ENCODE assay signal across 8 cellular contexts in the genomic region with DNA sequence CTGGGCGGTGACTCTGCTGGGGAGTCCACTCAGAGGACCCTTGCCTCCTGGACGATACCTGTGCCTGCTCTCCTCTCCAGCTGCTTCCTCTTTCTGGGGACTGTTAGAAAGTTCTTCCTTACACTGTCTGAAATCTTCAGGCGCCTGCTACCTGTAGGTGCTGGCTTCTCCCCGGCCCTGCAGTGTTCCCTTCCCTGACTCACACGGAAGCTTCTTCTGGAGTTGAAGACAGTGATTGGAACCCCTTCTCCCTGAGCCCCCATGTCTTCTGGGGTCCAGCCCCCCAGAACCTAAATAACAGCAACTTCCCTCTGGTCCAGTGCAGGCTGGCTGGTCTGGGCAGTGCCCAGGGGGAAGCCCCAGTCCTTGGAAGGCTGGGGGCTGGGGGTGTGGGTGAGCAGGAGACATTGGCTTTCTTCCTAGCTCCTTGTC. TPM values are rescaled to one million over a fixed set of nuclear protein-coding genes. Genes with fewer than 3 reads are reported as not detected.
A peak's percentile ranks its signal among the peaks of the same experiment; 100 is the strongest.
DNase-seq lines count a peak whose midpoint lies in the region; ATAC-seq and TF ChIP-seq lines count a peak whose summit lies in the region.

No MANE protein-coding gene starts in this region.

- TF ChIP-seq CTCF in body of pancreas (IDR thresholded peaks at IDR 0.05) = no peak
- no peak for TF ChIP-seq CTCF in left lung (IDR thresholded peaks at IDR 0.05)

- WGBS in body of pancreas, 2 donors = 2 to 5% methylated on average over 5 of the region's 5 CpGs
- under 1% methylated on average over 5 of the region's 5 CpGs for WGBS in thymus

- H3K27ac ChIP-seq in body of pancreas (peak overlapping the region; percentile 64 to 66 (median 64)), left lung (peak overlapping the region; percentile 85 to 86), thymus (ENCODE audit: low read depth) (peak overlapping the region; percentile 46)

- no peaks in the 10 kb centered on the region for H3K27me3 ChIP-seq in body of pancreas
- H3K27me3 ChIP-seq in left lung = no peaks in the 10 kb centered on the region
- H3K27me3 ChIP-seq in thymus (ENCODE audit: control insufficient read depth, insufficient read depth) = no peaks in the 10 kb centered on the region

- ATAC-seq in body of pancreas (peak; percentile 36), left lung (peak; percentile 41)

- H3K4me3 ChIP-seq in body of pancreas (peak overlapping the region; percentile 32 to 33), left lung (peak overlapping the region; percentile 79 to 87), thymus (ENCODE audit: low read length) (peak overlapping the region; percentile 55)

- peak overlapping the region; percentile 48 for H3K27ac Mint-ChIP-seq in activated CD4-positive, alpha-beta T cell treated with anti-CD3 and anti-CD28 coated beads, Interleukin-2, amount 10 ng/mL, durations not matched to agents 7 days and 5 days

- no peak for TF ChIP-seq POLR2A in body of pancreas (IDR thresholded peaks at IDR 0.05)

- no peak for DNase-seq in activated CD4-positive, alpha-beta T cell treated with anti-CD3 and anti-CD28 coated beads, Interleukin-2, amount 10 ng/mL, durations not matched to agents 7 days and 5 days
- no peak for DNase-seq in activated CD4-positive, alpha-beta T cell treated with anti-CD3 and anti-CD28 coated beads, Interleukin-2, amount 50 U/mL, for 48 hours
- peak; percentile 51 for DNase-seq in KBM-7
- peak in 1 of 4 donors; percentile 26 for DNase-seq in body of pancreas
- no peak for DNase-seq in left lung
- no peak for DNase-seq in NCI-H2196 (lab: John Stamatoyannopoulos, UW; ENCODE audit: unreplicated experiment)
- no peak for DNase-seq in NCI-H1930 (lab: John Stamatoyannopoulos, UW)

- no peaks in the 10 kb centered on the region for H3K36me3 ChIP-seq in body of pancreas (replicated peaks in 1 of 2; ENCODE audit: insufficient read depth in 1 of 2, low read depth in 2 of 2)
- no peaks in the 10 kb centered on the region for H3K36me3 ChIP-seq in left lung
- no peaks in the 10 kb centered on the region for H3K36me3 ChIP-seq in thymus (ENCODE audit: control insufficient read depth, insufficient read depth)

- intact Hi-C loops in body of pancreas (cut with DNase I) (loop anchor here (10.0 kb wide), 1 partner anchor 54 kb away; no protein-coding TSS in a partner anchor), left lung (cut with DNase I) (no loop called here)

- peaks cover 20% of the 10 kb centered on the region for H3K4me1 Mint-ChIP-seq in activated CD4-positive, alpha-beta T cell treated with anti-CD3 and anti-CD28 coated beads, Interleukin-2, amount 10 ng/mL, durations not matched to agents 7 days and 5 days

- in situ Hi-C loops in KBM-7 (cut with MboI; ENCODE audit: low pct_unique_long_range_greater_than_20kb, low sequenced_read_pairs) = loop anchor here (10.0 kb wide), 1 partner anchor 54 kb away; no protein-coding TSS in a partner anchor

- peaks cover 22% of the 10 kb centered on the region for H3K27me3 Mint-ChIP-seq in activated CD4-positive, alpha-beta T cell treated with anti-CD3 and anti-CD28 coated beads, Interleukin-2, amount 10 ng/mL, durations not matched to agents 7 days and 5 days

- CTCF ChIA-PET in activated CD4-positive, alpha-beta T cell treated with anti-CD3 and anti-CD28 coated beads, Interleukin-2, amount 10 ng/mL, durations not matched to agents 7 days and 5 days (lab: Charles Lee) = interaction anchor here (1.1 to 3.2 kb wide), 4 partner anchors 10 to 51 kb away, joined by 3 to 20 read pairs (median 8); no protein-coding TSS in a partner anchor

- no peaks in the 10 kb centered on the region for H3K9me3 Mint-ChIP-seq in activated CD4-positive, alpha-beta T cell treated with anti-CD3 and anti-CD28 coated beads, Interleukin-2, amount 10 ng/mL, durations not matched to agents 7 days and 5 days

- H3K9me3 ChIP-seq in body of pancreas = no peaks in the 10 kb centered on the region
- no peaks in the 10 kb centered on the region for H3K9me3 ChIP-seq in left lung
- H3K9me3 ChIP-seq in thymus (ENCODE audit: control insufficient read depth) = no peaks in the 10 kb centered on the region

- H3K36me3 Mint-ChIP-seq in activated CD4-positive, alpha-beta T cell treated with anti-CD3 and anti-CD28 coated beads, Interleukin-2, amount 10 ng/mL, durations not matched to agents 7 days and 5 days (ENCODE audit: low read depth) = no peaks in the 10 kb centered on the region

- peak overlapping the region; percentile 67 for H3K4me3 Mint-ChIP-seq in activated CD4-positive, alpha-beta T cell treated with anti-CD3 and anti-CD28 coated beads, Interleukin-2, amount 10 ng/mL, durations not matched to agents 7 days and 5 days

- POLR2A ChIA-PET in activated CD4-positive, alpha-beta T cell treated with anti-CD3 and anti-CD28 coated beads, Interleukin-2, amount 10 ng/mL, durations not matched to agents 7 days and 5 days (lab: Charles Lee) = no interaction called here

- H3K4me1 ChIP-seq in body of pancreas (peaks cover 26% of the 10 kb centered on the region), left lung (peaks cover 24 to 66% of the 10 kb centered on the region in 2 donors), thymus (ENCODE audit: control insufficient read depth, insufficient read depth, low read length) (peaks cover 2% of the 10 kb centered on the region)

RNA-seq across cellular contexts. Expression of a gene that starts 0.7 kb away (rescaled TPM):
- total RNA-seq in activated CD4-positive, alpha-beta T cell treated with anti-CD3 and anti-CD28 coated beads, Interleukin-2, amount 10 ng/mL, durations not matched to agents 7 days and 5 days = 1 to 10 TPM; 2.9 to 3.4 TPM
- total RNA-seq in body of pancreas (100 to 1,000 TPM; 328 to 753 TPM), left lung (100 to 1,000 TPM; 395 to 485 TPM)
- 248 TPM for polyA plus RNA-seq in thymus

Comparison
In these comparisons a context has a peak if more than half of its experiments do, and no peak if none do; other contexts are left out.
1. H3K4me3 ChIP-seq: peak in every context shown above with its lines; median percentile 83 in left lung; 55 in thymus; 32 in body of pancreas.
2. RNA of a gene that starts 0.7 kb away (total RNA-seq): 328 to 753 TPM in body of pancreas and 395 to 485 TPM in left lung; 2.9 to 3.4 TPM in activated CD4-positive, alpha-beta T cell treated with anti-CD3 and anti-CD28 coated beads, Interleukin-2, amount 10 ng/mL, durations not matched to agents 7 days and 5 days; every median in the first group is over 10 times any median in the second.
3. Peak in every context shown above with its lines, with median percentiles within 50 percentile points of each other: H3K27ac ChIP-seq.